24 cellular contexts compared by ENCODE assay signal in genomic region chr22:47196881-47197701, GRCh38.
DNase-seq lines count a peak whose midpoint lies in the region; ATAC-seq and TF ChIP-seq lines count a peak whose summit lies in the region.
"Had no signal": no experiment of that assay in that cellular context is flagged by ENCODE, and none has a peak within 500 bp of the region (broad histone marks: within the 10 kb centered on the region; RNA-seq: fewer than 3 reads in every experiment).

No MANE protein-coding gene starts in this region.

- no peak overlapping the region for H3K9ac ChIP-seq in colonic mucosa (ENCODE audit: low read depth in 2 of 2, low read length in 2 of 2)

- no peaks in the 10 kb centered on the region for H3K36me3 Mint-ChIP-seq in natural killer cell
- no peaks in the 10 kb centered on the region for H3K36me3 Mint-ChIP-seq in natural killer cell treated with Interleukin-12 subunit alpha and Interleukin-12 subunit beta and Interleukin-15 and Interleukin-18, amount 100 ng/mL, for 72 hours
- H3K36me3 Mint-ChIP-seq: CD4-positive, alpha-beta memory T cell; naive B cell had no signal

- no peak overlapping the region for H3K4me2 ChIP-seq in osteoblast (ENCODE audit: insufficient read depth, low read length)

- H3K9me3 Mint-ChIP-seq in natural killer cell, result no peaks in the 10 kb centered on the region
- no peaks in the 10 kb centered on the region for H3K9me3 Mint-ChIP-seq in natural killer cell treated with Interleukin-12 subunit alpha and Interleukin-12 subunit beta and Interleukin-15 and Interleukin-18, amount 100 ng/mL, for 72 hours
- H3K9me3 Mint-ChIP-seq: activated B cell treated with CpG ODN at 0.5 μM for 24 hours; CD4-positive, alpha-beta memory T cell; naive B cell had no signal

- no peak overlapping the region for H3K4me3 Mint-ChIP-seq in natural killer cell
- H3K4me3 Mint-ChIP-seq in natural killer cell treated with Interleukin-12 subunit alpha and Interleukin-12 subunit beta and Interleukin-15 and Interleukin-18, amount 100 ng/mL, for 72 hours, result no peak overlapping the region
- H3K4me3 Mint-ChIP-seq: activated B cell treated with CpG ODN at 0.5 μM for 24 hours; CD4-positive, alpha-beta memory T cell; naive B cell had no signal

- intact Hi-C loops in natural killer cell (cut with micrococcal nuclease), result no loop called here
- intact Hi-C loops in colonic mucosa (cut with DNase I), result no loop called here

- TF ChIP-seq CTCF in natural killer cell (IDR thresholded peaks at IDR 0.05), result no peak
- TF ChIP-seq CTCF in colonic mucosa (IDR thresholded peaks at IDR 0.05), result no peak
- TF ChIP-seq CTCF in osteoblast (IDR thresholded peaks at IDR 0.05; ENCODE audit: extremely low read depth, low read depth, low read length), result no peak

- no peaks in the 10 kb centered on the region for H3K36me3 ChIP-seq in colonic mucosa
- H3K36me3 ChIP-seq in osteoblast (ENCODE audit: insufficient read depth, low read length), result no peaks in the 10 kb centered on the region
- H3K36me3 ChIP-seq: heart right ventricle, thyroid gland had no signal

- H2AFZ ChIP-seq in osteoblast (ENCODE audit: low read length), result no peak overlapping the region

- H3K4me3 ChIP-seq in colonic mucosa (no peak overlapping the region), osteoblast (ENCODE audit: insufficient read depth, low read length) (no peak overlapping the region)
- H3K4me3 ChIP-seq: body of pancreas, heart right ventricle, thyroid gland had no signal

- H3K27me3 ChIP-seq in colonic mucosa (no peaks in the 10 kb centered on the region), osteoblast (ENCODE audit: insufficient read depth, low read length) (no peaks in the 10 kb centered on the region)
- H3K27me3 ChIP-seq: body of pancreas, thyroid gland had no signal

- H3K4me1 ChIP-seq in colonic mucosa (no peaks in the 10 kb centered on the region), osteoblast (ENCODE audit: insufficient read depth, low read length) (no peaks in the 10 kb centered on the region)

- DNase-seq in natural killer cell (peak; percentile 6), colonic mucosa (peak; percentile 15), osteoblast (ENCODE audit: insufficient read length, low spot score, missing footprints) (peak; percentile 76)
- no peak for DNase-seq in natural killer cell treated with Interleukin-12 subunit alpha and Interleukin-12 subunit beta and Interleukin-15 and Interleukin-18, amount 100 ng/mL, for 72 hours (ENCODE audit: low spot score)
- DNase-seq in activated naive CD4-positive, alpha-beta T cell (lab: John Stamatoyannopoulos, UW), result no peak
- DNase-seq in activated CD4-positive, CD25-positive, alpha-beta regulatory T cell (lab: John Stamatoyannopoulos, UW), result no peak
- DNase-seq: activated B cell treated with CpG ODN at 0.5 μM for 24 hours; CD4-positive, alpha-beta memory T cell; effector CD4-positive, alpha-beta T cell; foreskin fibroblast; heart right ventricle; mesenchymal stem cell; naive B cell; NCI-H1417; NCI-H2081 treated with DMSO at 0.1 percent for 48 hours; NCI-H345; NCI-H774; occipital lobe; stimulated activated CD4-positive, alpha-beta T cell treated with anti-CD3 and anti-CD28 coated beads, Interleukin-4, amount 100 ng/mL, for 4 hours; stimulated activated naive CD4-positive, alpha-beta T cell treated with Interleukin-2 at 50 U/mL for 16 hours; T-helper 9 cell; thyroid gland had no signal

- no peak overlapping the region for H3K27ac ChIP-seq in colonic mucosa
- H3K27ac ChIP-seq in osteoblast (ENCODE audit: low read depth, low read length), result no peak overlapping the region
- H3K27ac ChIP-seq: body of pancreas, heart right ventricle, thyroid gland had no signal

- no peaks in the 10 kb centered on the region for H3K9me3 ChIP-seq in colonic mucosa
- no peaks in the 10 kb centered on the region for H3K9me3 ChIP-seq in osteoblast (ENCODE audit: low read depth, low read length)
- H3K9me3 ChIP-seq: body of pancreas, heart right ventricle, thyroid gland had no signal

- H3K27ac Mint-ChIP-seq in natural killer cell, result no peak overlapping the region
- H3K27ac Mint-ChIP-seq in natural killer cell treated with Interleukin-12 subunit alpha and Interleukin-12 subunit beta and Interleukin-15 and Interleukin-18, amount 100 ng/mL, for 72 hours, result no peak overlapping the region
- H3K27ac Mint-ChIP-seq: activated B cell treated with CpG ODN at 0.5 μM for 24 hours; CD4-positive, alpha-beta memory T cell had no signal

- no peaks in the 10 kb centered on the region for H4K20me1 ChIP-seq in osteoblast (ENCODE audit: insufficient read depth, low read length)

- no peaks in the 10 kb centered on the region for H3K79me2 ChIP-seq in osteoblast (ENCODE audit: insufficient read depth, low read length)

- no peak for ATAC-seq in natural killer cell
- no peak for ATAC-seq in natural killer cell treated with Interleukin-12 subunit alpha and Interleukin-12 subunit beta and Interleukin-15 and Interleukin-18, amount 100 ng/mL, for 72 hours
- no peak for ATAC-seq in GM18517 (IDR thresholded peaks at IDR 0.05; ENCODE audit: unreplicated experiment)
- ATAC-seq: body of pancreas, heart right ventricle had no signal

- H3K4me1 Mint-ChIP-seq in natural killer cell, result no peaks in the 10 kb centered on the region
- no peaks in the 10 kb centered on the region for H3K4me1 Mint-ChIP-seq in natural killer cell treated with Interleukin-12 subunit alpha and Interleukin-12 subunit beta and Interleukin-15 and Interleukin-18, amount 100 ng/mL, for 72 hours (ENCODE audit: low read depth in 2 of 2)
- H3K4me1 Mint-ChIP-seq: activated B cell treated with CpG ODN at 0.5 μM for 24 hours had no signal

- H3K27me3 Mint-ChIP-seq in natural killer cell (ENCODE audit: low read depth in 2 of 2), result no peaks in the 10 kb centered on the region
- no peaks in the 10 kb centered on the region for H3K27me3 Mint-ChIP-seq in natural killer cell treated with Interleukin-12 subunit alpha and Interleukin-12 subunit beta and Interleukin-15 and Interleukin-18, amount 100 ng/mL, for 72 hours
- H3K27me3 Mint-ChIP-seq: activated B cell treated with CpG ODN at 0.5 μM for 24 hours; CD4-positive, alpha-beta memory T cell; naive B cell had no signal

Comparison
In these comparisons a context has a peak if more than half of its experiments do, and no peak if none do; other contexts are left out.
1. DNase-seq: peak in natural killer cell (single experiment), colonic mucosa (single experiment) and osteoblast (single experiment); none in natural killer cell treated with Interleukin-12 subunit alpha and Interleukin-12 subunit beta and Interleukin-15 and Interleukin-18, amount 100 ng/mL, for 72 hours (single experiment), activated naive CD4-positive, alpha-beta T cell (0 of 4) and activated CD4-positive, CD25-positive, alpha-beta regulatory T cell (0 of 4).